ENCODE assay signal across 1 cellular context in the genomic region with DNA sequence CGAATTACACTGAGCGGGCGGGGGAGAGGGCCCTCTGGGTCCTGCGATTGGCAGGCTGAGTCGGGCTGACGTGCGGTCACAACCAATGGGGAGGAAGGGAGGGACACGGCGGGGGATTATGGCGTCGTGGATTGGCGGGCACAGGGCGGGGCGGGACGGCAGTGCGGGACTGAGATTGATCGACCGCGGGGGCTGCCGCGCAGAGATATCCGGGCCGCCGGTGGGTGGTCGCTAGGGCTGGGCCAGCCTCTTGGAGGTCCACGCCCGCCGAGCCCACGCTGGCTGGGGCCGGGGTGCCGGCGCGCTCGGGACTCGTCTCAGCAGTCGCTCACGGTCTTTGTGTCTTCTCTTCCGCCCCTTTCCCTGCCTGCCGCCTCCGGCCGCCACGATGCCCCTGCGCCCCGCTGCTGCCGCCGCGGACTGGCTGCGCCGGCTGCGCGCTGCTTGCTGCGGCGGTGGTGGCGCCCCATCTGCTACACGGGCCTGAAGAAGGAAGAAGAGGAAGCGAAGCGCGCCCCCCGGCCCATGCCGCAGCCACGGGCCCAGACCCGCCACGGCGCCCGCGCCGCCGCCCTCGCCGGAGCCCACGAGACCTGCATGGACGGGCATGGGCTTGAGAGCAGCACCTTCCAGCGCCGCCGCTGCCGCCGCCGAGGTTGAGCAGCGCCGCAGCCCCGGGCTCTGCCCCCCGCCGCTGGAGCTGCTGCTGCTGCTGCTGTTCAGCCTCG.
TF ChIP-seq lines count a peak whose summit lies in the region.

A gene with protein sequence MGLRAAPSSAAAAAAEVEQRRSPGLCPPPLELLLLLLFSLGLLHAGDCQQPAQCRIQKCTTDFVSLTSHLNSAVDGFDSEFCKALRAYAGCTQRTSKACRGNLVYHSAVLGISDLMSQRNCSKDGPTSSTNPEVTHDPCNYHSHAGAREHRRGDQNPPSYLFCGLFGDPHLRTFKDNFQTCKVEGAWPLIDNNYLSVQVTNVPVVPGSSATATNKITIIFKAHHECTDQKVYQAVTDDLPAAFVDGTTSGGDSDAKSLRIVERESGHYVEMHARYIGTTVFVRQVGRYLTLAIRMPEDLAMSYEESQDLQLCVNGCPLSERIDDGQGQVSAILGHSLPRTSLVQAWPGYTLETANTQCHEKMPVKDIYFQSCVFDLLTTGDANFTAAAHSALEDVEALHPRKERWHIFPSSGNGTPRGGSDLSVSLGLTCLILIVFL (plus strand): TSS at position 200 of the 728 bp plus-strand sequence. CDS start 408 bp downstream, at position 608.

TF ChIP-seq in HepG2, 621 proteins besides CTCF, POLR2A, EP300 and RAD21 (continued from another document and continues in another):
- TF ChIP-seq KLF15 (CRISPR knock-in tag; IDR thresholded peaks at IDR 0.05; ENCODE audit: borderline replicate concordance) (no peak; the same call in 1 of the 2 replicates), HOXA3 (CRISPR knock-in tag; IDR thresholded peaks at IDR 0.05) (peak; percentile 42; the same call in 1 of the 2 replicates), AHR (CRISPR knock-in tag; IDR thresholded peaks at IDR 0.05) (no peak), ZNF451 (CRISPR knock-in tag; IDR thresholded peaks at IDR 0.05) (0 out of 2 replicates have a peak, but pooled peaks have one; percentile 32), ZNF850 (CRISPR knock-in tag; conservative IDR thresholded peaks at IDR 0.05) (no peak), TCF7 (IDR thresholded peaks at IDR 0.05; ENCODE audit: low read depth) (no peak), ZC3H13 (CRISPR knock-in tag; IDR thresholded peaks at IDR 0.05) (no peak), GABPB1 (CRISPR knock-in tag; IDR thresholded peaks at IDR 0.05) (peak; percentile 53; the same call in 1 of the 2 replicates), HES4 (CRISPR knock-in tag; IDR thresholded peaks at IDR 0.05; ENCODE audit: borderline replicate concordance) (peak; percentile 53; the same call in 1 of the 2 replicates), ZBTB20 (CRISPR knock-in tag; IDR thresholded peaks at IDR 0.05; ENCODE audit: borderline replicate concordance, low read depth) (no peak), NFRKB (IDR thresholded peaks at IDR 0.05) (no peak), RELA (CRISPR knock-in tag; IDR thresholded peaks at IDR 0.05) (0 out of 2 replicates have a peak, but pooled peaks have one; percentile 32), NFYB (CRISPR knock-in tag; IDR thresholded peaks at IDR 0.05) (peak; percentile 90), SMC3 (IDR thresholded peaks at IDR 0.05; ENCODE audit: low read length) (no peak), ZFX (CRISPR knock-in tag; IDR thresholded peaks at IDR 0.05; ENCODE audit: low read depth) (peak; percentile 81)
- TF ChIP-seq, protein P1, sequence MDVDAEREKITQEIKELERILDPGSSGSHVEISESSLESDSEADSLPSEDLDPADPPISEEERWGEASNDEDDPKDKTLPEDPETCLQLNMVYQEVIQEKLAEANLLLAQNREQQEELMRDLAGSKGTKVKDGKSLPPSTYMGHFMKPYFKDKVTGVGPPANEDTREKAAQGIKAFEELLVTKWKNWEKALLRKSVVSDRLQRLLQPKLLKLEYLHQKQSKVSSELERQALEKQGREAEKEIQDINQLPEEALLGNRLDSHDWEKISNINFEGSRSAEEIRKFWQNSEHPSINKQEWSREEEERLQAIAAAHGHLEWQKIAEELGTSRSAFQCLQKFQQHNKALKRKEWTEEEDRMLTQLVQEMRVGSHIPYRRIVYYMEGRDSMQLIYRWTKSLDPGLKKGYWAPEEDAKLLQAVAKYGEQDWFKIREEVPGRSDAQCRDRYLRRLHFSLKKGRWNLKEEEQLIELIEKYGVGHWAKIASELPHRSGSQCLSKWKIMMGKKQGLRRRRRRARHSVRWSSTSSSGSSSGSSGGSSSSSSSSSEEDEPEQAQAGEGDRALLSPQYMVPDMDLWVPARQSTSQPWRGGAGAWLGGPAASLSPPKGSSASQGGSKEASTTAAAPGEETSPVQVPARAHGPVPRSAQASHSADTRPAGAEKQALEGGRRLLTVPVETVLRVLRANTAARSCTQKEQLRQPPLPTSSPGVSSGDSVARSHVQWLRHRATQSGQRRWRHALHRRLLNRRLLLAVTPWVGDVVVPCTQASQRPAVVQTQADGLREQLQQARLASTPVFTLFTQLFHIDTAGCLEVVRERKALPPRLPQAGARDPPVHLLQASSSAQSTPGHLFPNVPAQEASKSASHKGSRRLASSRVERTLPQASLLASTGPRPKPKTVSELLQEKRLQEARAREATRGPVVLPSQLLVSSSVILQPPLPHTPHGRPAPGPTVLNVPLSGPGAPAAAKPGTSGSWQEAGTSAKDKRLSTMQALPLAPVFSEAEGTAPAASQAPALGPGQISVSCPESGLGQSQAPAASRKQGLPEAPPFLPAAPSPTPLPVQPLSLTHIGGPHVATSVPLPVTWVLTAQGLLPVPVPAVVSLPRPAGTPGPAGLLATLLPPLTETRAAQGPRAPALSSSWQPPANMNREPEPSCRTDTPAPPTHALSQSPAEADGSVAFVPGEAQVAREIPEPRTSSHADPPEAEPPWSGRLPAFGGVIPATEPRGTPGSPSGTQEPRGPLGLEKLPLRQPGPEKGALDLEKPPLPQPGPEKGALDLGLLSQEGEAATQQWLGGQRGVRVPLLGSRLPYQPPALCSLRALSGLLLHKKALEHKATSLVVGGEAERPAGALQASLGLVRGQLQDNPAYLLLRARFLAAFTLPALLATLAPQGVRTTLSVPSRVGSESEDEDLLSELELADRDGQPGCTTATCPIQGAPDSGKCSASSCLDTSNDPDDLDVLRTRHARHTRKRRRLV (CRISPR knock-in tag; IDR thresholded peaks at IDR 0.05): 0 out of 2 replicates have a peak, but pooled peaks have one; percentile 54
- TF ChIP-seq, protein P2, sequence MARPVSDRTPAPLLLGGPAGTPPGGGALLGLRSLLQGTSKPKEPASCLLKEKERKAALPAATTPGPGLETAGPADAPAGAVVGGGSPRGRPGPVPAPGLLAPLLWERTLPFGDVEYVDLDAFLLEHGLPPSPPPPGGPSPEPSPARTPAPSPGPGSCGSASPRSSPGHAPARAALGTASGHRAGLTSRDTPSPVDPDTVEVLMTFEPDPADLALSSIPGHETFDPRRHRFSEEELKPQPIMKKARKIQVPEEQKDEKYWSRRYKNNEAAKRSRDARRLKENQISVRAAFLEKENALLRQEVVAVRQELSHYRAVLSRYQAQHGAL (CRISPR knock-in tag; IDR thresholded peaks at IDR 0.05; ENCODE audit: not compliant biosample characterization): no peak
- TF ChIP-seq, protein P3, sequence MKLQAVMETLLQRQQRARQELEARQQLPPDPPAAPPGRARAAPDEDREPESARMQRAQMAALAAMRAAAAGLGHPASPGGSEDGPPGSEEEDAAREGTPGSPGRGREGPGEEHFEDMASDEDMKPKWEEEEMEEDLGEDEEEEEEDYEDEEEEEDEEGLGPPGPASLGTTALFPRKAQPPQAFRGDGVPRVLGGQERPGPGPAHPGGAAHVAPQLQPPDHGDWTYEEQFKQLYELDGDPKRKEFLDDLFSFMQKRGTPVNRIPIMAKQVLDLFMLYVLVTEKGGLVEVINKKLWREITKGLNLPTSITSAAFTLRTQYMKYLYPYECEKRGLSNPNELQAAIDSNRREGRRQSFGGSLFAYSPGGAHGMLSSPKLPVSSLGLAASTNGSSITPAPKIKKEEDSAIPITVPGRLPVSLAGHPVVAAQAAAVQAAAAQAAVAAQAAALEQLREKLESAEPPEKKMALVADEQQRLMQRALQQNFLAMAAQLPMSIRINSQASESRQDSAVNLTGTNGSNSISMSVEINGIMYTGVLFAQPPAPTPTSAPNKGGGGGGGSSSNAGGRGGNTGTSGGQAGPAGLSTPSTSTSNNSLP (IDR thresholded peaks at IDR 0.05; ENCODE audit: low read depth, low read length): no peak
- TF ChIP-seq, protein P4, sequence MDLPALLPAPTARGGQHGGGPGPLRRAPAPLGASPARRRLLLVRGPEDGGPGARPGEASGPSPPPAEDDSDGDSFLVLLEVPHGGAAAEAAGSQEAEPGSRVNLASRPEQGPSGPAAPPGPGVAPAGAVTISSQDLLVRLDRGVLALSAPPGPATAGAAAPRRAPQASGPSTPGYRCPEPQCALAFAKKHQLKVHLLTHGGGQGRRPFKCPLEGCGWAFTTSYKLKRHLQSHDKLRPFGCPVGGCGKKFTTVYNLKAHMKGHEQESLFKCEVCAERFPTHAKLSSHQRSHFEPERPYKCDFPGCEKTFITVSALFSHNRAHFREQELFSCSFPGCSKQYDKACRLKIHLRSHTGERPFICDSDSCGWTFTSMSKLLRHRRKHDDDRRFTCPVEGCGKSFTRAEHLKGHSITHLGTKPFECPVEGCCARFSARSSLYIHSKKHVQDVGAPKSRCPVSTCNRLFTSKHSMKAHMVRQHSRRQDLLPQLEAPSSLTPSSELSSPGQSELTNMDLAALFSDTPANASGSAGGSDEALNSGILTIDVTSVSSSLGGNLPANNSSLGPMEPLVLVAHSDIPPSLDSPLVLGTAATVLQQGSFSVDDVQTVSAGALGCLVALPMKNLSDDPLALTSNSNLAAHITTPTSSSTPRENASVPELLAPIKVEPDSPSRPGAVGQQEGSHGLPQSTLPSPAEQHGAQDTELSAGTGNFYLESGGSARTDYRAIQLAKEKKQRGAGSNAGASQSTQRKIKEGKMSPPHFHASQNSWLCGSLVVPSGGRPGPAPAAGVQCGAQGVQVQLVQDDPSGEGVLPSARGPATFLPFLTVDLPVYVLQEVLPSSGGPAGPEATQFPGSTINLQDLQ (CRISPR knock-in tag; IDR thresholded peaks at IDR 0.05): peak; percentile 0; the same call in 1 of the 2 replicates
- TF ChIP-seq, protein P5, sequence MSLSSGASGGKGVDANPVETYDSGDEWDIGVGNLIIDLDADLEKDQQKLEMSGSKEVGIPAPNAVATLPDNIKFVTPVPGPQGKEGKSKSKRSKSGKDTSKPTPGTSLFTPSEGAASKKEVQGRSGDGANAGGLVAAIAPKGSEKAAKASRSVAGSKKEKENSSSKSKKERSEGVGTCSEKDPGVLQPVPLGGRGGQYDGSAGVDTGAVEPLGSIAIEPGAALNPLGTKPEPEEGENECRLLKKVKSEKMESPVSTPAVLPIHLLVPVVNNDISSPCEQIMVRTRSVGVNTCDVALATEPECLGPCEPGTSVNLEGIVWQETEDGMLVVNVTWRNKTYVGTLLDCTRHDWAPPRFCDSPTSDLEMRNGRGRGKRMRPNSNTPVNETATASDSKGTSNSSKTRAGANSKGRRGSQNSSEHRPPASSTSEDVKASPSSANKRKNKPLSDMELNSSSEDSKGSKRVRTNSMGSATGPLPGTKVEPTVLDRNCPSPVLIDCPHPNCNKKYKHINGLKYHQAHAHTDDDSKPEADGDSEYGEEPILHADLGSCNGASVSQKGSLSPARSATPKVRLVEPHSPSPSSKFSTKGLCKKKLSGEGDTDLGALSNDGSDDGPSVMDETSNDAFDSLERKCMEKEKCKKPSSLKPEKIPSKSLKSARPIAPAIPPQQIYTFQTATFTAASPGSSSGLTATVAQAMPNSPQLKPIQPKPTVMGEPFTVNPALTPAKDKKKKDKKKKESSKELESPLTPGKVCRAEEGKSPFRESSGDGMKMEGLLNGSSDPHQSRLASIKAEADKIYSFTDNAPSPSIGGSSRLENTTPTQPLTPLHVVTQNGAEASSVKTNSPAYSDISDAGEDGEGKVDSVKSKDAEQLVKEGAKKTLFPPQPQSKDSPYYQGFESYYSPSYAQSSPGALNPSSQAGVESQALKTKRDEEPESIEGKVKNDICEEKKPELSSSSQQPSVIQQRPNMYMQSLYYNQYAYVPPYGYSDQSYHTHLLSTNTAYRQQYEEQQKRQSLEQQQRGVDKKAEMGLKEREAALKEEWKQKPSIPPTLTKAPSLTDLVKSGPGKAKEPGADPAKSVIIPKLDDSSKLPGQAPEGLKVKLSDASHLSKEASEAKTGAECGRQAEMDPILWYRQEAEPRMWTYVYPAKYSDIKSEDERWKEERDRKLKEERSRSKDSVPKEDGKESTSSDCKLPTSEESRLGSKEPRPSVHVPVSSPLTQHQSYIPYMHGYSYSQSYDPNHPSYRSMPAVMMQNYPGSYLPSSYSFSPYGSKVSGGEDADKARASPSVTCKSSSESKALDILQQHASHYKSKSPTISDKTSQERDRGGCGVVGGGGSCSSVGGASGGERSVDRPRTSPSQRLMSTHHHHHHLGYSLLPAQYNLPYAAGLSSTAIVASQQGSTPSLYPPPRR (CRISPR knock-in tag; IDR thresholded peaks at IDR 0.05; ENCODE audit: borderline replicate concordance): peak; percentile 49; the same call in 1 of the 2 replicates
- TF ChIP-seq, protein P6, sequence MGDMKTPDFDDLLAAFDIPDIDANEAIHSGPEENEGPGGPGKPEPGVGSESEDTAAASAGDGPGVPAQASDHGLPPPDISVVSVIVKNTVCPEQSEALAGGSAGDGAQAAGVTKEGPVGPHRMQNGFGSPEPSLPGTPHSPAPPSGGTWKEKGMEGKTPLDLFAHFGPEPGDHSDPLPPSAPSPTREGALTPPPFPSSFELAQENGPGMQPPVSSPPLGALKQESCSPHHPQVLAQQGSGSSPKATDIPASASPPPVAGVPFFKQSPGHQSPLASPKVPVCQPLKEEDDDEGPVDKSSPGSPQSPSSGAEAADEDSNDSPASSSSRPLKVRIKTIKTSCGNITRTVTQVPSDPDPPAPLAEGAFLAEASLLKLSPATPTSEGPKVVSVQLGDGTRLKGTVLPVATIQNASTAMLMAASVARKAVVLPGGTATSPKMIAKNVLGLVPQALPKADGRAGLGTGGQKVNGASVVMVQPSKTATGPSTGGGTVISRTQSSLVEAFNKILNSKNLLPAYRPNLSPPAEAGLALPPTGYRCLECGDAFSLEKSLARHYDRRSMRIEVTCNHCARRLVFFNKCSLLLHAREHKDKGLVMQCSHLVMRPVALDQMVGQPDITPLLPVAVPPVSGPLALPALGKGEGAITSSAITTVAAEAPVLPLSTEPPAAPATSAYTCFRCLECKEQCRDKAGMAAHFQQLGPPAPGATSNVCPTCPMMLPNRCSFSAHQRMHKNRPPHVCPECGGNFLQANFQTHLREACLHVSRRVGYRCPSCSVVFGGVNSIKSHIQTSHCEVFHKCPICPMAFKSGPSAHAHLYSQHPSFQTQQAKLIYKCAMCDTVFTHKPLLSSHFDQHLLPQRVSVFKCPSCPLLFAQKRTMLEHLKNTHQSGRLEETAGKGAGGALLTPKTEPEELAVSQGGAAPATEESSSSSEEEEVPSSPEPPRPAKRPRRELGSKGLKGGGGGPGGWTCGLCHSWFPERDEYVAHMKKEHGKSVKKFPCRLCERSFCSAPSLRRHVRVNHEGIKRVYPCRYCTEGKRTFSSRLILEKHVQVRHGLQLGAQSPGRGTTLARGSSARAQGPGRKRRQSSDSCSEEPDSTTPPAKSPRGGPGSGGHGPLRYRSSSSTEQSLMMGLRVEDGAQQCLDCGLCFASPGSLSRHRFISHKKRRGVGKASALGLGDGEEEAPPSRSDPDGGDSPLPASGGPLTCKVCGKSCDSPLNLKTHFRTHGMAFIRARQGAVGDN (CRISPR knock-in tag; IDR thresholded peaks at IDR 0.05): peak; percentile 73
- TF ChIP-seq, protein P7, sequence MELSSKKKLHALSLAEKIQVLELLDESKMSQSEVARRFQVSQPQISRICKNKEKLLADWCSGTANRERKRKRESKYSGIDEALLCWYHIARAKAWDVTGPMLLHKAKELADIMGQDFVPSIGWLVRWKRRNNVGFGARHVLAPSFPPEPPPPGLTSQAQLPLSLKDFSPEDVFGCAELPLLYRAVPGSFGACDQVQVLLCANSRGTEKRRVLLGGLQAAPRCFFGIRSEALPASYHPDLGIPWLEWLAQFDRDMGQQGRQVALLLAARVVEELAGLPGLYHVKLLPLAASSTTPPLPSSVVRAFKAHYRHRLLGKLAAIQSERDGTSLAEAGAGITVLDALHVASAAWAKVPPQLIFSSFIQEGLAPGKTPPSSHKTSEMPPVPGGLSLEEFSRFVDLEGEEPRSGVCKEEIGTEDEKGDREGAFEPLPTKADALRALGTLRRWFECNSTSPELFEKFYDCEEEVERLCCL (CRISPR knock-in tag; IDR thresholded peaks at IDR 0.05; ENCODE audit: borderline replicate concordance): no peak
